Comparison of ENCODE assay signal across 23 cellular contexts in the genomic region with DNA sequence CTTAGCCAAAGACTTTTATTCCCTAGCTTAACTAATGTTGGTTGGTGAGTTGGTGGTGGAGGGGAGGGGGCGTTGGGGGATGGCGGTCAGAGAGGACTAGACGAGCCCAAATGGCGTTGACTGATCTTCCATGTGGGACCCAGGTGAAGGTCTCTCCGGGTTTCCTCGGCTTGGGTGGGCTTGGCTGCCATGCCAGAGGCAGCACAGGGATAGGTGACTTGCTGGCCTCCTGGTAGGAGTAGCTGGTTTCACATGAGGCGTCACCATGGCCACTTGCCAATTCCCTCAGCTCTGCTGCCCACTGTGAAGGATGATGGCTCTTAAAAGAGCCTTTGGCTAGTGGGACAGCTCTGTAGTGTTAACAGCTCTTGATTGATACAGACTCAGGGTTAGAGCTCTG.
"Had no signal": no experiment of that assay in that cellular context is flagged by ENCODE, and none has a peak within 500 bp of the region (broad histone marks: within the 10 kb centered on the region; RNA-seq: fewer than 3 reads in every experiment).

No MANE protein-coding gene starts in this region.

- H3K27ac ChIP-seq: colonic mucosa, esophagus squamous epithelium, heart right ventricle, neutrophil, pancreas, right lobe of liver, suprapubic skin had no signal

- H3K27me3 ChIP-seq: colonic mucosa, esophagus squamous epithelium, heart right ventricle, neutrophil, pancreas, right lobe of liver, suprapubic skin had no signal

- H3K4me1 ChIP-seq: colonic mucosa, esophagus squamous epithelium, heart right ventricle, pancreas, right lobe of liver, suprapubic skin had no signal

- H3K4me3 ChIP-seq: colonic mucosa, esophagus squamous epithelium, heart right ventricle, lung, pancreas, right lobe of liver, suprapubic skin had no signal

- H3K36me3 ChIP-seq: colonic mucosa, esophagus squamous epithelium, heart right ventricle, neutrophil, pancreas, right lobe of liver, suprapubic skin had no signal

- FAIRE-seq: endothelial cell of umbilical vein, islet of Langerhans, pancreas, small intestine had no signal

- DNase-seq: colonic mucosa; effector memory CD4-positive, alpha-beta T cell; esophagus squamous epithelium; foreskin melanocyte; glutamatergic neuron; heart right ventricle; hippocampal formation; kidney glomerular epithelial cell; left colon; natural killer cell; right lobe of liver; small intestine; stimulated activated CD4-positive, alpha-beta T cell treated with anti-CD3 and anti-CD28 coated beads, Interleukin-15, amount 100 ng/mL, for 24 hours; stimulated activated CD4-positive, alpha-beta T cell treated with anti-CD3 and anti-CD28 coated beads, Interleukin-2, amount 100 ng/mL, for 48 hours; stimulated activated naive CD4-positive, alpha-beta T cell; stimulated activated naive CD8-positive, alpha-beta T cell treated with anti-CD3 and anti-CD28 coated beads, Interleukin-15, amount 100 ng/mL, for 72 hours; trophoblast cell had no signal

- H3K9me3 ChIP-seq: colonic mucosa, esophagus squamous epithelium, neutrophil, pancreas, suprapubic skin had no signal

- ATAC-seq: heart right ventricle; left colon; natural killer cell; pancreas; right lobe of liver; stimulated activated naive CD8-positive, alpha-beta T cell treated with anti-CD3 and anti-CD28 coated beads, Interleukin-15, amount 100 ng/mL, for 72 hours had no signal
